ENCODE assay signal across 9 cellular contexts in the genomic region with DNA sequence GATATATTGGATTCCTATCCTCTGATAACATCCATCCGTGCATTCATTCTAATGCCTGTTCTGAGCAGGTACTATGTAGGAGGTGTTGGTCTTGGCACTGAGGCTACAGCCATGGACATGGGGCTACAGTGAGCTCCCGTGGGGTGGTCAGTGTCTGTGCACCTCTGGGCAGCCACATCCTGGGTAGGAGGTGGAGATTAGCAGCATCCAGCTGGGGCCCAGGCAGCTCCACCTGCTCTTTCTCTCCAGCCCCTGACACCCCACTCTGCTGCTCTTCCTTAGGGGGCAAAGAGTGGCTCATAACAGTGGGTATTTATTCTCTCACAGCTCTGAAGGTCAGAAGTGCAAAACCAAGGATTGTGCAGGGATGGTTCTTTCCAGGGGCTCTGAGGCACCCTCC.
"Had no signal": no experiment of that assay in that cellular context is flagged by ENCODE, and none has a peak within 500 bp of the region (broad histone marks: within the 10 kb centered on the region; RNA-seq: fewer than 3 reads in every experiment).

No MANE protein-coding gene starts in this region.

- H3K27ac ChIP-seq: GM23248 had no signal

- H3K9me3 ChIP-seq: HAP-1 had no signal

- H3K9ac ChIP-seq: GM23248 had no signal

- H3K4me3 ChIP-seq: GM23248, HAP-1, K562 had no signal

- ATAC-seq: HCT116, K562 had no signal

- H2AFZ ChIP-seq: GM23248 had no signal

- H3K4me1 ChIP-seq: HAP-1 had no signal

- H3K36me3 ChIP-seq: HAP-1 had no signal

- DNase-seq: GOT3, H7, HFFc6, IMR-90, KG1 had no signal
